In the genomic region with DNA sequence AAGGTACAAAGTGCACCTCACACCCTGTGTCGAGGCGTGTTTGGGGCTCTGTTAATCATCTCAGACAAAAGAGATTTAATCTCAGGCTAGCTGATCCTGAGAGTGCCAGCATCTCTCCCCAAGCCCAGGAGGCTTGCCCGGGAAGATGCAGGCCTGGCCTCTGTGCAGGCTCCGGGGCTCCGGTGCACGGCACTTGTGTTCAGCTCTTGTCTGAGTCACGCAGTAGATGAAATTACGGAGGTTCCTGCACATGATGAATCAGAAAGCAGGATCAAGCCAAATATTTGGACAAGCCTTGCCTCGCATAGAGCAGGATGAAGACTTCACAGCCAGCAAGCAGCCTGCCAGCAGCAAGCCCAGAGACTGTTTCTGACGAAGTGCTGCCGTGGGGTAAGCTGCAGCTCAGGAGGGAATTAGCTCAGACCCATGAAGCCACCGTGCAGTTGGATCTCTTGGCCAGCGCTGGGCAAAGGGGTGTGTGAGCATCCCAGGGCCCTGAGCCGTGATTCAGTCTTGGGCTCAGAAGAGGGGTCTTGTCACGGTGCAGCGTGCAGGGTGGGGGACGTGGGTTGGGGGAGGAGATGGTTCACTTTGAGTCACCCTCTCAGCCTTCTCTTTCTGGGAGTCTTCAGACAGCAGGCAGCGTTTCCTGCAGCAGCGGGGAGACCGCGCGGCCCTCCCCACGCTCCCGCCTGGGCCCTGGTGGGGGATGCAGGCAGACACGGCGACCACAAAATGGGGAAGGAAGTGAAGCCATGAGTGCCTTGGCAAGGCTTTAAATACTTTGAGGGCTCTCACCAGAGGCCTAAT, we compare ENCODE assay signal across 8 cellular contexts.
DNase-seq lines count a peak whose midpoint lies in the region; ATAC-seq and TF ChIP-seq lines count a peak whose summit lies in the region.

No MANE protein-coding gene starts in this region.

- no peak for TF ChIP-seq EP300 in ovary (IDR thresholded peaks at IDR 0.05)

- no peaks in the 10 kb centered on the region for H3K27me3 ChIP-seq in foreskin keratinocyte
- no peaks in the 10 kb centered on the region for H3K27me3 ChIP-seq in ovary

- TF ChIP-seq CTCF in foreskin keratinocyte (conservative IDR thresholded peaks at IDR 0.05) (no peak), ovary (IDR thresholded peaks at IDR 0.05) (no peak)

- no peaks in the 10 kb centered on the region for H3K9me3 ChIP-seq in ovary

- TF ChIP-seq POLR2A in ovary (IDR thresholded peaks at IDR 0.05): no peak

- peak; percentile 69 for ATAC-seq in GM19351 (IDR thresholded peaks at IDR 0.05; ENCODE audit: unreplicated experiment)
- ATAC-seq in foreskin keratinocyte: peak; percentile 95

- H3K36me3 ChIP-seq in ovary: no peaks in the 10 kb centered on the region

- in situ Hi-C loops in KBM-7 (cut with MboI; ENCODE audit: low pct_unique_long_range_greater_than_20kb, low sequenced_read_pairs): no loop called here

- no peak overlapping the region for H3K4me3 ChIP-seq in ovary

- DNase-seq in AG08396 (ENCODE audit: low spot score) (peak; percentile 90), KBM-7 (peak; percentile 90), foreskin keratinocyte (peak; percentile 97 to 99), posterior cingulate gyrus (peak in 8 of 10 donors; percentile 38 to 92 (median 58)), cortex of kidney (lab: John Stamatoyannopoulos, UW) (no peak), ovary (no peak)
- peak; percentile 17 for DNase-seq in activated CD8-positive, alpha-beta memory T cell treated with anti-CD3 and anti-CD28 coated beads, Interleukin-2, amount 50 U/mL, for 1 hour (ENCODE audit: extremely low read depth)

- 57 to 77% (median 72%) methylated on average over 26 of the region's 26 CpGs for WGBS in ovary, 3 donors

- H3K4me1 ChIP-seq in foreskin keratinocyte (peaks cover 5% of the 10 kb centered on the region), ovary (ENCODE audit: insufficient read depth) (peaks cover 3% of the 10 kb centered on the region)

- H3K27ac ChIP-seq in foreskin keratinocyte: peak overlapping the region; percentile 23
- H3K27ac ChIP-seq in ovary: no peak overlapping the region

- intact Hi-C loops in posterior cingulate gyrus (cut with DNase I): no loop called here
- intact Hi-C loops in ovary (cut with DNase I): no loop called here

Comparison
In these comparisons a context has a peak if more than half of its experiments do, and no peak if none do; other contexts are left out.
1. DNase-seq: peak in AG08396 (single experiment), KBM-7 (single experiment), activated CD8-positive, alpha-beta memory T cell treated with anti-CD3 and anti-CD28 coated beads, Interleukin-2, amount 50 U/mL, for 1 hour (single experiment), foreskin keratinocyte (2 of 2) and posterior cingulate gyrus (8 of 10); none in cortex of kidney (single experiment) and ovary (0 of 5).